15 cellular contexts compared by ENCODE assay signal in genomic region chr3:23422511-23422851, GRCh38.
DNase-seq lines count a peak whose midpoint lies in the region; ATAC-seq, FAIRE-seq and TF ChIP-seq lines count a peak whose summit lies in the region.
"Had no signal": no experiment of that assay in that cellular context is flagged by ENCODE, and none has a peak within 500 bp of the region (broad histone marks: within the 10 kb centered on the region; RNA-seq: fewer than 3 reads in every experiment).

No MANE protein-coding gene starts in this region.

- no peak overlapping the region for H3K9ac ChIP-seq in kidney (ENCODE audit: low read length in 2 of 2)

- H3K4me3 ChIP-seq in kidney (ENCODE audit: low read length in 2 of 2), result no peak overlapping the region
- no peak overlapping the region for H3K4me3 ChIP-seq in CD8-positive, alpha-beta memory T cell (ENCODE audit: low read length)
- H3K4me3 ChIP-seq: GM23338, lower lobe of right lung, uterus had no signal

- intact Hi-C loops in kidney (cut with DNase I), result no loop called here

- ATAC-seq in GM18498 (IDR thresholded peaks at IDR 0.05; ENCODE audit: unreplicated experiment), result peak; percentile 81
- peak; percentile 77 for ATAC-seq in GM19452 (IDR thresholded peaks at IDR 0.05; ENCODE audit: unreplicated experiment)
- peak; percentile 74 for ATAC-seq in HG02840 (IDR thresholded peaks at IDR 0.05; ENCODE audit: low FRiP score, unreplicated experiment)
- ATAC-seq in HG03457 (IDR thresholded peaks at IDR 0.05; ENCODE audit: unreplicated experiment), result peak; percentile 71
- ATAC-seq: GM23338, lower lobe of right lung had no signal

- no peak overlapping the region for H3K27ac ChIP-seq in kidney (ENCODE audit: low read depth in 2 of 2, low read length in 2 of 2)
- no peak overlapping the region for H3K27ac ChIP-seq in CD8-positive, alpha-beta memory T cell (ENCODE audit: low read depth, low read length)
- H3K27ac ChIP-seq: lower lobe of right lung, uterus had no signal

- DNase-seq in iPS-NIHi7 (ENCODE audit: extremely low spot score) (no peak), germinal center (ENCODE audit: low spot score) (no peak), kidney (no peak)
- no peak for DNase-seq in CD8-positive, alpha-beta memory T cell
- DNase-seq: activated CD4-positive, alpha-beta T cell treated with anti-CD3 and anti-CD28 coated beads for 4 hours; hypothalamus; lower lobe of right lung; uterus had no signal

- H3K36me3 Mint-ChIP-seq in CD8-positive, alpha-beta memory T cell, result no peaks in the 10 kb centered on the region

- CTCF ChIA-PET in CD8-positive, alpha-beta memory T cell (lab: Charles Lee), result no interaction called here

- no peak overlapping the region for H3K4me3 Mint-ChIP-seq in CD8-positive, alpha-beta memory T cell
- H3K4me3 Mint-ChIP-seq: GM23338 had no signal

- no peak for FAIRE-seq in kidney (lab: Jason Lieb, UNC)
- FAIRE-seq: bronchial epithelial cell had no signal

- POLR2A ChIA-PET in CD8-positive, alpha-beta memory T cell (lab: Charles Lee), result no interaction called here

- H3K4me1 ChIP-seq in kidney (ENCODE audit: control insufficient read depth in 1 of 2, insufficient read depth in 1 of 2, low read depth in 1 of 2, low read length in 2 of 2), result no peaks in the 10 kb centered on the region
- no peaks in the 10 kb centered on the region for H3K4me1 ChIP-seq in CD8-positive, alpha-beta memory T cell (ENCODE audit: insufficient read depth, low read length)
- H3K4me1 ChIP-seq: uterus had no signal

- no peaks in the 10 kb centered on the region for H3K36me3 ChIP-seq in kidney (ENCODE audit: control insufficient read depth in 1 of 2, insufficient read depth in 2 of 2, low read length in 2 of 2)
- H3K36me3 ChIP-seq in CD8-positive, alpha-beta memory T cell (ENCODE audit: insufficient read depth, low read length), result no peaks in the 10 kb centered on the region
- H3K36me3 ChIP-seq: lower lobe of right lung, uterus had no signal

- peaks cover 0 to 5% (median 0%) of the 10 kb centered on the region in 5 donors for H3K9me3 Mint-ChIP-seq in CD8-positive, alpha-beta memory T cell

- H3K4me1 Mint-ChIP-seq in CD8-positive, alpha-beta memory T cell, result no peaks in the 10 kb centered on the region

- peaks cover 0 to 3% of the 10 kb centered on the region in 2 donors for H3K27me3 Mint-ChIP-seq in CD8-positive, alpha-beta memory T cell
- H3K27me3 Mint-ChIP-seq: IgD-negative memory B cell had no signal

- TF ChIP-seq CTCF in kidney (IDR thresholded peaks at IDR 0.05; ENCODE audit: borderline replicate concordance, extremely low read depth, insufficient read depth), result no peak

- H3K9me3 ChIP-seq in kidney (ENCODE audit: control insufficient read depth in 1 of 2, low read length in 2 of 2), result no peaks in the 10 kb centered on the region
- no peaks in the 10 kb centered on the region for H3K9me3 ChIP-seq in CD8-positive, alpha-beta memory T cell (ENCODE audit: low read length)
- H3K9me3 ChIP-seq: lower lobe of right lung, uterus had no signal

- H3K27me3 ChIP-seq in CD8-positive, alpha-beta memory T cell (ENCODE audit: insufficient read depth, low read length, poor library complexity, severe bottlenecking), result no peaks in the 10 kb centered on the region
- H3K27me3 ChIP-seq: uterus had no signal

- no peak overlapping the region for H3K27ac Mint-ChIP-seq in CD8-positive, alpha-beta memory T cell
- H3K27ac Mint-ChIP-seq: GM23338 had no signal
